ENCODE assay signal across 1 cellular context in the genomic region with DNA sequence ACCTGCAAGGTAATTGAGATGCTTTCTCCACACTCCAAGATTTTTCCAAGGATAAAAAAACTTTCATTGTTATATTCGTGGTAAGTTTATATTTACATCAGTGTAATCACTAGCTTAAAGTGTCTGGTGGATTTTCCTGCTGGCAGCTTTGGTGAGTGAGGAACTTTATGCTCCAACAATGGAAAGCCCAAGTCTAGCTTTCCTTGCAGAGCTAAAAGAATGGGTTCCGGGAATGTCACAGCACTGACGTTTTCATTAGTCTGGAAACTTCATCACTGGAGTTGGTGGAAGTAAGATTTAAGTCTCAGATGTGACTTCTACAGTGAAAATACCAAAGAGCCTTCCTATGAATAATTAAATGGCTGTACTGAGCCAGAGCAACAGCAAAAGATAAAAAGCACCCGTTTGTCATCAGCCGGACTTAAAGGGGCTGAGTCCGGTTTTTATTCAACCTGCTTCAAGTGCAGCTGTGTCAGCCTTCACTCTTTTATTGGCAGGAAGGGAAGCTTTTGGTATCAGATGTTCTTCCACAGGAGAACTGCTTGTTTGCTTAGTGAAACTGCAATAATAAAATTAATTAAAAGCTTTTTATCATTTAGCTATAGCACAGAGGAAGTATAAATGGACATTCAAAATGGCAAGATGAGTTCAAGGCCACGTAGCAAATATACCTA.
TF ChIP-seq lines count a peak whose summit lies in the region.

No MANE protein-coding gene starts in this region.

TF ChIP-seq in GM23338, 12 proteins besides CTCF, POLR2A, EP300 and RAD21 (continued from another document):
- TF ChIP-seq, protein P1, sequence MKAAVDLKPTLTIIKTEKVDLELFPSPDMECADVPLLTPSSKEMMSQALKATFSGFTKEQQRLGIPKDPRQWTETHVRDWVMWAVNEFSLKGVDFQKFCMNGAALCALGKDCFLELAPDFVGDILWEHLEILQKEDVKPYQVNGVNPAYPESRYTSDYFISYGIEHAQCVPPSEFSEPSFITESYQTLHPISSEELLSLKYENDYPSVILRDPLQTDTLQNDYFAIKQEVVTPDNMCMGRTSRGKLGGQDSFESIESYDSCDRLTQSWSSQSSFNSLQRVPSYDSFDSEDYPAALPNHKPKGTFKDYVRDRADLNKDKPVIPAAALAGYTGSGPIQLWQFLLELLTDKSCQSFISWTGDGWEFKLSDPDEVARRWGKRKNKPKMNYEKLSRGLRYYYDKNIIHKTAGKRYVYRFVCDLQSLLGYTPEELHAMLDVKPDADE (IDR thresholded peaks at IDR 0.05): no peak
